28 cellular contexts compared by ENCODE assay signal in the genomic region with DNA sequence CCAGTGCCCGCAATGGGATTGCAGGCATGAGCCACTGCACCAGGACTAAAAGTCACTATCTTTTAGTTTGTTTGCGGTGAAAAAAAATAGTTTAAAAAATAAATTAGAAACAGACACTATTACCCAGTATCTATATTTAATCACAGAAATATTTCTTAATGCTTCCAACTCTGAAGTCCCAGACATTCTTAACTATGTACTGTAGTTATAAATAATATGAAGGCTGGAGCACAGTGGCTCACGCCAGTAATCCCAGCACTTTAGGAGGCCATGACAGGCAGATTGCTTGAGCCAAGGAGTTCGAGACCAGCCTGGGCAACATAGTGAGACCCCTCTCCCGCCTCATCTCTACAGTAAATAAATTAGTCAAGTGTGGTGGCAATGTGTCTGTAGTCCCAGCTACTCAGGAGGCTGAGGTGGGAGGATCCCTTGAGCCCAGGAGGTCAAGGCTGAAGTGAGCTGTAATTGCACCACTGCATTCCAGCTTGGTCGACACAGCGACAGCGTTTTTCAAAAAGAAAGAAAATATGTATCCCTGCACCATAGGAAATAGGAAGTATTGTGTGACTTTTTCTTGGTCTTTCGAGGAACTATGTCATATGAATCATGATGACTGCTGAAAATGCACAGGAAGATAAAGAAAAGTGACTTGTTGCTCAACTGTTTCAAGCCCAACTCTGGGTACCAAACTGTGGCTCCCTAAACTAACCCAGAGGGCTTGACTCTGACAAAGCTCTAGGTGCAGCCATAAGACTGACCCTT.
DNase-seq lines count a peak whose midpoint lies in the region; ATAC-seq and TF ChIP-seq lines count a peak whose summit lies in the region.
"Had no signal": no experiment of that assay in that cellular context is flagged by ENCODE, and none has a peak within 500 bp of the region (broad histone marks: within the 10 kb centered on the region; RNA-seq: fewer than 3 reads in every experiment).

No MANE protein-coding gene starts in this region.

- ATAC-seq in RWPE2 (ENCODE audit: low read depth) (no peak), gastrocnemius medialis (no peak)
- ATAC-seq: A549, lower lobe of right lung, WTC11 had no signal

- in situ Hi-C loops in gastrocnemius medialis (cut with MboI; ENCODE audit: low sequenced_read_pairs in 4 of 4): no loop called here

- DNase-seq in AML-193 (lab: John Stamatoyannopoulos, UW) (peak; percentile 26 to 42), Kasumi-1 (lab: John Stamatoyannopoulos, UW) (peak; percentile 33 to 36), RWPE2 (ENCODE audit: low spot score) (no peak), islet precursor cell (peak; percentile 6), NCI-H128 (lab: John Stamatoyannopoulos, UW; ENCODE audit: unreplicated experiment) (no peak), gastrocnemius medialis (no peak), NCI-H1092 treated with DMSO at 0.1 percent for 48 hours (lab: John Stamatoyannopoulos, UW) (no peak)
- no peak for DNase-seq in stimulated activated naive CD4-positive, alpha-beta T cell treated with Interleukin-2 at 50 U/mL for 16 hours (lab: John Stamatoyannopoulos, UW)
- DNase-seq: activated CD4-positive, alpha-beta memory T cell treated with anti-CD3 and anti-CD28 coated beads for 36 hours; activated gamma-delta T cell treated with Interleukin-2 at 50 U/mL for 16 hours; activated T-cell treated with anti-CD3 and anti-CD28 coated beads for 4 hours; amniotic stem cell; dermis blood vessel endothelial cell; DMS 273 treated with DMSO at 0.1 percent for 48 hours; foreskin melanocyte; GOT3; hypothalamus; KBM-7; lower lobe of right lung; NCI-H1417; NCI-H524 treated with DMSO at 0.1 percent for 48 hours; nucleus accumbens; SJCRH30; stimulated activated CD4-positive, alpha-beta T cell treated with anti-CD3 and anti-CD28 coated beads, Interleukin-4, amount 100 ng/mL, for 24 hours had no signal

- no peak for TF ChIP-seq CTCF in RWPE2 (IDR thresholded peaks at IDR 0.05; ENCODE audit: poor library complexity, severe bottlenecking)
- TF ChIP-seq CTCF in gastrocnemius medialis (IDR thresholded peaks at IDR 0.05 in 4 of 5, conservative IDR thresholded peaks at IDR 0.05 in 1 of 5): no peak

- no peaks in the 10 kb centered on the region for H3K36me3 ChIP-seq in RWPE2 (ENCODE audit: low read depth)
- no peaks in the 10 kb centered on the region for H3K36me3 ChIP-seq in gastrocnemius medialis
- H3K36me3 ChIP-seq: lower lobe of right lung, SJCRH30 had no signal

- H3K9me3 ChIP-seq in RWPE2 (ENCODE audit: severe bottlenecking) (no peaks in the 10 kb centered on the region), gastrocnemius medialis (no peaks in the 10 kb centered on the region)
- H3K9me3 ChIP-seq: A549, lower lobe of right lung, SJCRH30 had no signal

- H3K4me1 ChIP-seq in RWPE2 (ENCODE audit: insufficient read depth, poor library complexity, severe bottlenecking) (peaks cover 39% of the 10 kb centered on the region), gastrocnemius medialis (peaks cover 15 to 18% of the 10 kb centered on the region in 2 donors)

- intact Hi-C loops in gastrocnemius medialis (cut with DNase I; ENCODE audit: low total_unique reads): no loop called here

- peak overlapping the region; percentile 98 for H3K27ac ChIP-seq in RWPE2 (ENCODE audit: poor library complexity, severe bottlenecking)
- H3K27ac ChIP-seq in gastrocnemius medialis: no peak overlapping the region
- H3K27ac ChIP-seq: C4-2B, lower lobe of right lung, SJCRH30 had no signal

- TF ChIP-seq POLR2A in gastrocnemius medialis (IDR thresholded peaks at IDR 0.05): no peak

- H3K27me3 ChIP-seq in RWPE2 (ENCODE audit: insufficient read depth, poor library complexity, severe bottlenecking) (no peaks in the 10 kb centered on the region), gastrocnemius medialis (no peaks in the 10 kb centered on the region)

- H3K4me3 ChIP-seq in RWPE2 (ENCODE audit: severe bottlenecking): no peak overlapping the region
- H3K4me3 ChIP-seq in gastrocnemius medialis: no peak overlapping the region
- H3K4me3 ChIP-seq: A549, lower lobe of right lung, SJCRH30, smooth muscle cell had no signal

Comparison
In these comparisons a context has a peak if more than half of its experiments do, and no peak if none do; other contexts are left out.
1. DNase-seq: peak in AML-193 (2 of 2), Kasumi-1 (2 of 2) and islet precursor cell (single experiment); none in RWPE2 (single experiment), NCI-H128 (single experiment), gastrocnemius medialis (0 of 2), NCI-H1092 treated with DMSO at 0.1 percent for 48 hours (single experiment) and stimulated activated naive CD4-positive, alpha-beta T cell treated with Interleukin-2 at 50 U/mL for 16 hours (single experiment).